32 cellular contexts compared by ENCODE assay signal in genomic region chr20:23915844-23916243, GRCh38. TPM values are rescaled to one million over a fixed set of nuclear protein-coding genes. Genes with fewer than 3 reads are reported as not detected.
"Had no signal": no experiment of that assay in that cellular context is flagged by ENCODE, and none has a peak within 500 bp of the region (broad histone marks: within the 10 kb centered on the region; RNA-seq: fewer than 3 reads in every experiment).

No MANE protein-coding gene starts in this region.

- H3K27ac ChIP-seq: adrenal gland, KMS-11, RWPE1, SJCRH30, WERI-Rb-1 had no signal

- H3K27me3 ChIP-seq: adrenal gland, MG63, SJCRH30 had no signal

- H3K36me3 Mint-ChIP-seq: activated naive CD8-positive, alpha-beta T cell had no signal

- H3K27ac Mint-ChIP-seq: activated naive CD8-positive, alpha-beta T cell had no signal

- H3K9ac ChIP-seq: KMS-11, SK-N-SH had no signal

- H3K4me2 ChIP-seq: KMS-11, SK-N-SH had no signal

- ATAC-seq: activated CD4-positive, CD25-positive, alpha-beta regulatory T cell treated with anti-CD3 and anti-CD28 coated beads, Interleukin-2, amount 50 U/mL, for 24 hours; Panc1 had no signal

- H3K36me3 ChIP-seq: adrenal gland, MG63, SJCRH30, WERI-Rb-1 had no signal

- H3K4me3 Mint-ChIP-seq: activated naive CD8-positive, alpha-beta T cell had no signal

- H3K27me3 Mint-ChIP-seq: activated naive CD8-positive, alpha-beta T cell had no signal

- H3K9me2 ChIP-seq: SK-N-SH had no signal

- DNase-seq: activated CD4-positive, alpha-beta T cell treated with anti-CD3 and anti-CD28 coated beads for 48 hours; activated CD4-positive, alpha-beta T cell treated with anti-CD3 and anti-CD28 coated beads, Interleukin-2, amount 50 U/mL, for 48 hours; activated effector memory CD4-positive, alpha-beta T cell treated with Interleukin-2 at 50 U/mL for 16 hours; activated naive CD4-positive, alpha-beta T cell; activated T-cell treated with anti-CD3 and anti-CD28 coated beads for 4 hours; anterior cingulate cortex; central memory CD4-positive, alpha-beta T cell; MG63; MV-4-11; NCI-H1092 treated with DMSO at 0.1 percent for 48 hours; NCI-H1417 treated with DMSO at 0.1 percent for 48 hours; NCI-H1694; NCI-H2029; NCI-H2107; NCI-H510A treated with DMSO at 0.1 percent for 48 hours; NCI-H69; NK-92 treated with Interleukin-12 subunit alpha and Interleukin-12 subunit beta, amount 100 ng/mL, for 24 hours; OCI-M1; Right ventricle myocardium superior; SJCRH30; SK-N-SH; T-helper 1 cell; WERI-Rb-1 had no signal

- H3K9me3 ChIP-seq: adrenal gland, MG63, SJCRH30, SK-N-SH had no signal

- H3K4me1 ChIP-seq: adrenal gland, SJCRH30 had no signal

- H3K4me3 ChIP-seq: adrenal gland, MG63, SJCRH30 had no signal

RNA-seq across cellular contexts. Expression of gene CST5, which starts 36.3 kb away (rescaled TPM):
- total RNA-seq: activated CD8-positive, alpha-beta memory T cell treated with anti-CD3 and anti-CD28 coated beads for 36 hours; chondrocyte; Right ventricle myocardium superior; SJCRH30; T-helper 2 cell treated with Interferon-gamma antibody and Interleukin-4, amounts not matched to agents 100 ng/mL and 5 ng/mL, for 36 hours had no signal
- polyA plus RNA-seq: SK-N-SH had no signal
